24 cellular contexts compared by ENCODE assay signal in genomic region chr4:32962100-32962499, GRCh38.
"Had no signal": no experiment of that assay in that cellular context is flagged by ENCODE, and none has a peak within 500 bp of the region (broad histone marks: within the 10 kb centered on the region; RNA-seq: fewer than 3 reads in every experiment).

No MANE protein-coding gene starts in this region.

- H3K4me3 ChIP-seq: left lung, lung, psoas muscle, right lobe of liver, smooth muscle cell, testis, thyroid gland, transverse colon, upper lobe of left lung, vagina had no signal

- H3K4me1 ChIP-seq: left lung, parathyroid adenoma, psoas muscle, right lobe of liver, testis, thyroid gland, transverse colon, upper lobe of left lung, vagina had no signal

- H3K27me3 ChIP-seq: left lung, right lobe of liver, testis, thyroid gland, transverse colon, upper lobe of left lung, vagina had no signal

- H3K27ac ChIP-seq: left lung, parathyroid adenoma, psoas muscle, right lobe of liver, testis, thyroid gland, transverse colon, upper lobe of left lung, vagina had no signal

- H3K36me3 ChIP-seq: left lung, right lobe of liver, thyroid gland, transverse colon, upper lobe of left lung, vagina had no signal

- DNase-seq: hypothalamus; immature natural killer cell; kidney; left colon; left lung; naive thymus-derived CD8-positive, alpha-beta T cell; nucleus accumbens; psoas muscle; right lobe of liver; stimulated activated CD4-positive, alpha-beta T cell treated with anti-CD3 and anti-CD28 coated beads, Interleukin-1b, Interleukin-23, amount 100 ng/mL, for 48 hours; stimulated activated CD4-positive, alpha-beta T cell treated with anti-CD3 and anti-CD28 coated beads, Interleukin-2, amount 100 ng/mL, for 48 hours; stimulated activated CD4-positive, alpha-beta T cell treated with anti-CD3 and anti-CD28 coated beads, Interleukin-4, amount 100 ng/mL, for 4 hours; stimulated activated CD8-positive, alpha-beta memory T cell treated with anti-CD3 and anti-CD28 coated beads, Interleukin-4, amount 100 ng/mL, for 48 hours; stimulated activated naive CD4-positive, alpha-beta T cell treated with Interleukin-2 at 50 U/mL for 16 hours; stimulated activated naive CD8-positive, alpha-beta T cell treated with anti-CD3 and anti-CD28 coated beads, Interleukin-15, amount 100 ng/mL, for 72 hours; substantia nigra; testis; thyroid gland; transverse colon; upper lobe of left lung had no signal

- H3K9me3 ChIP-seq: left lung, psoas muscle, right lobe of liver, testis, thyroid gland, transverse colon, upper lobe of left lung, vagina had no signal
